In the genomic region with DNA sequence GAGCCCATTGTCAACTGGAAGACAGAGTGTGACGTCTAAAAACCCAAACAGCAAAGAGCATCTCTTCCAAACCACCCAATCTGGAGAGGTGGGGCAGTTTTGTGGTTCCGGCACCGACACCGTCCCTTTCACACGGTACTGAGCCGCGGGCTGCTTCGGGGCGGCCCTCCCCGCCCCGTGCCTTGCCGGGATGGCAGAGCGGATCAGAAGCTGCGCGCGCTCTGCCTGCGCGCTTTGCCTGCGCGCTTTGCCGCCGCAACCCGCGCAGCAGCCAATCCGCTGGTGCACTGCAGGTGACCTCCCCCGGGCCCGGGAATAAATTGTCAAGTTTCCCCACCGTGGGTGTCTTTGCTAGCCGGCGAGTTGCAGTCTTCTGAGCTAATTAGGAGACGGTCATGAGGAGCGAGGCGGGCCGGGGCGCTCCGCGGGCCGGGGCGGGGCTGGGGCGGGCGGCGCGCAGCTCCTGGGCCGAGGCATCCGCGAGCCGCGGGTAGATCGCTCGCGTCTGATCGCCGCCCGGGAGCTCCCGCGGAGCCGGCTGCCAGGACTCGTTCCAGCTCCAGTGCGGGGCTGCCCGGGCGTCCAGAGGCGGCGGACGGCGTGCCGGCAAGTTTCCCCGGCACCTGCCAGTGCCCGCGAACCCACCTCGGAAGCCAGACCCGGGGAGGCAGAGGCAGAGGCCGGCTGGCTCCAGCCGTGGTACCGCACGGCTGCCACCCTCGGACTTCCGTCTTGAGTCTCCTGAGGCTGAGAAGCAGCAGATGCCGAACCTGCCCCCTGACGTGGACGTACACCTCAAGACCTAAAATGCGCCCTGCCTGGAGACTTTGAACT, we compare ENCODE assay signal across 8 cellular contexts.
A peak's percentile ranks its signal among the peaks of the same experiment; 100 is the strongest.
DNase-seq lines count a peak whose midpoint lies in the region; ATAC-seq and TF ChIP-seq lines count a peak whose summit lies in the region.

No MANE protein-coding gene starts in this region.

- DNase-seq in activated CD4-positive, alpha-beta T cell treated with anti-CD3 and anti-CD28 coated beads for 48 hours, result peak; percentile 9
- no peak for DNase-seq in activated CD4-positive, alpha-beta T cell treated with anti-CD3 and anti-CD28 coated beads, Interleukin-2, amount 50 U/mL, for 4 hours
- DNase-seq in NCI-H748 (lab: John Stamatoyannopoulos, UW; ENCODE audit: unreplicated experiment), result peak; percentile 76
- DNase-seq in epithelial cell of esophagus (ENCODE audit: low read depth), result peak; percentile 55
- no peak for DNase-seq in neural crest cell (ENCODE audit: low read depth, low spot score)
- no peak for DNase-seq in CD1c-positive myeloid dendritic cell (ENCODE audit: extremely low spot score)
- DNase-seq in NCI-H2081 treated with DMSO at 0.1 percent for 48 hours (lab: John Stamatoyannopoulos, UW), result no peak

- TF ChIP-seq CTCF in epithelial cell of esophagus (IDR thresholded peaks at IDR 0.05; ENCODE audit: insufficient read depth, low read depth, low read length, missing control alignments), result no peak
- no peak for TF ChIP-seq CTCF in neural crest cell (conservative IDR thresholded peaks at IDR 0.05)

- H3K4me3 ChIP-seq in epithelial cell of esophagus (ENCODE audit: low read length), result peak overlapping the region; percentile 86

- no peak for ATAC-seq in GM21367 (IDR thresholded peaks at IDR 0.05; ENCODE audit: unreplicated experiment)

- peak overlapping the region; percentile 81 for H3K4me3 Mint-ChIP-seq in neural crest cell

- H3K27me3 Mint-ChIP-seq in neural crest cell (ENCODE audit: low read depth), result peaks cover 70% of the 10 kb centered on the region

- H3K4me1 Mint-ChIP-seq in neural crest cell, result peaks cover 18% of the 10 kb centered on the region

- H3K36me3 Mint-ChIP-seq in neural crest cell (ENCODE audit: low read depth), result peaks cover 8% of the 10 kb centered on the region

- peaks cover 4% of the 10 kb centered on the region for H3K9me3 Mint-ChIP-seq in neural crest cell

- H3K27ac Mint-ChIP-seq in neural crest cell (ENCODE audit: unreplicated experiment), result no peak overlapping the region

Comparison
In these comparisons a context has a peak if more than half of its experiments do, and no peak if none do; other contexts are left out.
1. DNase-seq: peak in activated CD4-positive, alpha-beta T cell treated with anti-CD3 and anti-CD28 coated beads for 48 hours (single experiment), NCI-H748 (single experiment) and epithelial cell of esophagus (single experiment); none in activated CD4-positive, alpha-beta T cell treated with anti-CD3 and anti-CD28 coated beads, Interleukin-2, amount 50 U/mL, for 4 hours (0 of 2), neural crest cell (single experiment), CD1c-positive myeloid dendritic cell (single experiment) and NCI-H2081 treated with DMSO at 0.1 percent for 48 hours (single experiment).